Comparison of ENCODE assay signal across 25 cellular contexts in genomic region chr1:200967693-200968468, GRCh38.
"Had no signal": no experiment of that assay in that cellular context is flagged by ENCODE, and none has a peak within 500 bp of the region (broad histone marks: within the 10 kb centered on the region; RNA-seq: fewer than 3 reads in every experiment).

No MANE protein-coding gene starts in this region.

- H3K9me3 Mint-ChIP-seq: activated naive CD4-positive, alpha-beta T cell treated with anti-CD3 and anti-CD28 coated beads, Interleukin-2, amount 50 U/mL, for 72 hours; activated T-cell treated with anti-CD3 and anti-CD28 coated beads, Interleukin-2, amount 50 U/mL, for 24 hours; activated T-helper 17 cell treated with anti-CD3 and anti-CD28 coated beads, Interleukin-2, amount 50 U/mL, for 72 hours; central memory CD8-positive, alpha-beta T cell; effector memory CD8-positive, alpha-beta T cell; memory B cell; neural progenitor cell had no signal

- H3K4me1 ChIP-seq: breast epithelium, colonic mucosa, neural progenitor cell, prostate gland had no signal

- H3K27me3 ChIP-seq: breast epithelium, colonic mucosa, dorsolateral prefrontal cortex, neural progenitor cell, right atrium auricular region, spleen, upper lobe of right lung had no signal

- H3K27me3 Mint-ChIP-seq: activated T-cell treated with anti-CD3 and anti-CD28 coated beads, Interleukin-2, amount 50 U/mL, for 24 hours; activated T-helper 17 cell treated with anti-CD3 and anti-CD28 coated beads, Interleukin-2, amount 50 U/mL, for 72 hours; central memory CD8-positive, alpha-beta T cell; effector memory CD8-positive, alpha-beta T cell; memory B cell had no signal

- H3K36me3 ChIP-seq: breast epithelium, colonic mucosa, neural progenitor cell, prostate gland, right atrium auricular region, upper lobe of right lung had no signal

- H3K27ac ChIP-seq: breast epithelium, colonic mucosa, neural progenitor cell, prostate gland, right atrium auricular region, spleen, upper lobe of right lung had no signal

- ATAC-seq: activated CD4-positive, CD25-positive, alpha-beta regulatory T cell treated with anti-CD3 and anti-CD28 coated beads, Interleukin-2, amount 50 U/mL, for 24 hours; activated naive CD4-positive, alpha-beta T cell treated with anti-CD3 and anti-CD28 coated beads, Interleukin-2, amount 50 U/mL, for 72 hours; activated T-helper 17 cell treated with anti-CD3 and anti-CD28 coated beads, Interleukin-2, amount 50 U/mL, for 72 hours; effector memory CD8-positive, alpha-beta T cell; esophagus mucosa; left cardiac atrium; upper lobe of right lung had no signal

- H3K4me3 Mint-ChIP-seq: activated T-cell treated with anti-CD3 and anti-CD28 coated beads, Interleukin-2, amount 50 U/mL, for 24 hours; activated T-helper 17 cell treated with anti-CD3 and anti-CD28 coated beads, Interleukin-2, amount 50 U/mL, for 72 hours; central memory CD8-positive, alpha-beta T cell; effector memory CD8-positive, alpha-beta T cell; memory B cell; neural progenitor cell had no signal

- H3K27ac Mint-ChIP-seq: activated T-cell treated with anti-CD3 and anti-CD28 coated beads, Interleukin-2, amount 50 U/mL, for 24 hours; activated T-helper 17 cell treated with anti-CD3 and anti-CD28 coated beads, Interleukin-2, amount 50 U/mL, for 72 hours; memory B cell; neural progenitor cell had no signal

- H3K4me3 ChIP-seq: breast epithelium, colonic mucosa, dorsolateral prefrontal cortex, neural progenitor cell, prostate gland, right atrium auricular region, spleen, upper lobe of right lung had no signal

- H3K9me3 ChIP-seq: breast epithelium, colonic mucosa, prostate gland, right atrium auricular region, spleen, upper lobe of right lung had no signal

- DNase-seq: activated CD4-positive, alpha-beta T cell treated with anti-CD3 and anti-CD28 coated beads, Interleukin-2, amount 50 U/mL, for 1 hour; activated CD8-positive, alpha-beta memory T cell treated with anti-CD3 and anti-CD28 coated beads for 24 hours; activated CD8-positive, alpha-beta memory T cell treated with anti-CD3 and anti-CD28 coated beads, Interleukin-2, amount 50 U/mL, for 4 hours; activated T-cell treated with anti-CD3 and anti-CD28 coated beads, Interleukin-2, amount 50 U/mL, for 24 hours; colonic mucosa; dorsolateral prefrontal cortex; effector memory CD8-positive, alpha-beta T cell; hippocampal formation; left cardiac atrium; spleen; stimulated activated CD4-positive, alpha-beta T cell treated with anti-CD3 and anti-CD28 coated beads, Interleukin-4, amount 100 ng/mL, for 24 hours; stimulated activated naive CD4-positive, alpha-beta T cell treated with Interleukin-2 at 50 U/mL for 16 hours; SW 1271; T-helper 2 cell; upper lobe of right lung had no signal
